ENCODE assay signal across 15 cellular contexts in the genomic region with DNA sequence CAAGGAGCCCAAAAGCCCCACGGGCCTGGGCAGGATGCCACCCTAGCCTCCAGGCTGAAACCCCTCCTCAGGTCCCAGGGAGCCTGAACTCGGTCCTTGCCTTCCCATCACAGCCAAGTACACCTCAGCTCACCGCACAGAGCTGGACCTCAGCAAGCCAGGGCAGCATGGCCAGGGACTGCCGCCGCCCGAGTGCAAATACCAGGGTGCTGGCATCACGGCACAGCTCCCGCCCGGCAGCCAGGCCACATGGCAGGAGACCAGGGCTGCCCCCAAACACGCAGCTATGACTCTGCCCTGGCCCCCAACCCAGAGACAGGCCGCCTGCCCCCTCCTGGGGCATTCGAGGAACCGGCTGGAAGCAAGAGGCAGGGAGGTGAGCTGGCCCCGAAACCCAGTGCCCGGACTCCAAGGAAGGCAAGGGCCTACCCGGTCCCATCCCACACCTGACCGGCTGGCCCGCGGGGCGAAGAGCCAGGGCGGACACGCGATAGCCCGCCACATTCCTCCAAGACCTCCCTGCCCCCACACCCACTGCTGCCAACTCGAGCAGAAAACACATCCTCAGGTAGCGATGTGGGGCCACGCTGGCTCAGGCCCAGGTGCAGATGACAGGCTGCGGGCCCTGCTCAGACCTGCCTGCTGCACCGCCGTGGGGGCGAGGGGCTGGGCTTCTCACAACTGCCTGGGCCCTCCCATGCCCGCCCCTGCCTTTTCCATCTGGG. TPM values are rescaled to one million over a fixed set of nuclear protein-coding genes. Genes with fewer than 3 reads are reported as not detected.
DNase-seq lines count a peak whose midpoint lies in the region; ATAC-seq and TF ChIP-seq lines count a peak whose summit lies in the region.
"Had no signal": no experiment of that assay in that cellular context is flagged by ENCODE, and none has a peak within 500 bp of the region (broad histone marks: within the 10 kb centered on the region; RNA-seq: fewer than 3 reads in every experiment).

No MANE protein-coding gene starts in this region.

- H3K27ac ChIP-seq in angular gyrus (ENCODE audit: low read depth, low read length) = peak overlapping the region; percentile 40
- H3K27ac ChIP-seq: body of pancreas had no signal

- H3K27me3 Mint-ChIP-seq in mesothelial cell of epicardium (ENCODE audit: low read depth) = peaks cover 25% of the 10 kb centered on the region

- peak overlapping the region; percentile 17 for H3K4me3 Mint-ChIP-seq in mesothelial cell of epicardium
- H3K4me3 Mint-ChIP-seq: activated CD8-positive, alpha-beta T cell treated with anti-CD3 and anti-CD28 coated beads, Interleukin-2, amount 10 ng/mL, durations not matched to agents 7 days and 5 days had no signal

- no peak overlapping the region for H3K27ac Mint-ChIP-seq in mesothelial cell of epicardium
- H3K27ac Mint-ChIP-seq: activated CD8-positive, alpha-beta T cell treated with anti-CD3 and anti-CD28 coated beads, Interleukin-2, amount 10 ng/mL, durations not matched to agents 7 days and 5 days; IgD-negative memory B cell had no signal

- H3K4me1 Mint-ChIP-seq in mesothelial cell of epicardium = peaks cover 26% of the 10 kb centered on the region

- no peaks in the 10 kb centered on the region for H3K36me3 Mint-ChIP-seq in mesothelial cell of epicardium
- H3K36me3 Mint-ChIP-seq: IgD-negative memory B cell had no signal

- no peaks in the 10 kb centered on the region for H3K9me3 Mint-ChIP-seq in mesothelial cell of epicardium
- H3K9me3 Mint-ChIP-seq: IgD-negative memory B cell had no signal

- ATAC-seq in stimulated activated naive CD8-positive, alpha-beta T cell treated with anti-CD3 and anti-CD28 coated beads, Interleukin-15, Interleukin-2, amounts not matched to agents 100 U/mL and 50 U/mL, for 24 hours = no peak
- no peak for ATAC-seq in HG03135 (IDR thresholded peaks at IDR 0.05; ENCODE audit: unreplicated experiment)
- no peak for ATAC-seq in HG02981 (IDR thresholded peaks at IDR 0.05; ENCODE audit: unreplicated experiment)
- ATAC-seq: activated CD8-positive, alpha-beta T cell treated with anti-CD3 and anti-CD28 coated beads, Interleukin-2, amount 10 ng/mL, durations not matched to agents 7 days and 5 days; body of pancreas had no signal

- DNase-seq in COLO668 (lab: John Stamatoyannopoulos, UW; ENCODE audit: unreplicated experiment) (peak; percentile 68), NCI-H1105 (lab: John Stamatoyannopoulos, UW) (peak; percentile 69), mesothelial cell of epicardium (ENCODE audit: low spot score in 2 of 2, unreplicated experiment in 2 of 2) (no peak), 8988T (no peak)
- no peak for DNase-seq in stimulated activated naive CD8-positive, alpha-beta T cell treated with anti-CD3 and anti-CD28 coated beads, Interleukin-15, Interleukin-2, amounts not matched to agents 100 U/mL and 50 U/mL, for 24 hours
- DNase-seq: activated CD8-positive, alpha-beta T cell treated with anti-CD3 and anti-CD28 coated beads, Interleukin-2, amount 10 ng/mL, durations not matched to agents 7 days and 5 days; activated effector memory CD4-positive, alpha-beta T cell treated with anti-CD3 and anti-CD28 coated beads, Interleukin-2, amount 50 U/mL, for 16 hours; effector CD4-positive, alpha-beta T cell; kidney glomerular epithelial cell; stimulated activated CD4-positive, alpha-beta T cell treated with anti-CD3 and anti-CD28 coated beads, Interleukin-4, amount 100 ng/mL, for 1 hour had no signal

- TF ChIP-seq CTCF in mesothelial cell of epicardium (IDR thresholded peaks at IDR 0.05; ENCODE audit: unreplicated experiment) = no peak

RNA-seq across cellular contexts. Expression of a gene that starts 2.7 kb away (rescaled TPM):
- 33.7 to 38.9 TPM (median 33.9 TPM) in 3 replicates for total RNA-seq in mesothelial cell of epicardium

RNA-seq across cellular contexts. Expression of a gene that starts 15.2 kb away (rescaled TPM):
- total RNA-seq in mesothelial cell of epicardium = 68.4 to 75.0 TPM (median 71.3 TPM) in 3 replicates

Comparison
In these comparisons a context has a peak if more than half of its experiments do, and no peak if none do; other contexts are left out.
1. DNase-seq: peak in COLO668 (single experiment) and NCI-H1105 (single experiment); none in mesothelial cell of epicardium (0 of 2), stimulated activated naive CD8-positive, alpha-beta T cell treated with anti-CD3 and anti-CD28 coated beads, Interleukin-15, Interleukin-2, amounts not matched to agents 100 U/mL and 50 U/mL, for 24 hours (single experiment) and 8988T (single experiment).